10 cellular contexts compared by ENCODE assay signal in genomic region chr19:52102782-52103181, GRCh38.
"Had no signal": no experiment of that assay in that cellular context is flagged by ENCODE, and none has a peak within 500 bp of the region (broad histone marks: within the 10 kb centered on the region; RNA-seq: fewer than 3 reads in every experiment).

No MANE protein-coding gene starts in this region.

- H3K4me3 ChIP-seq: GM23248, GM23338, HAP-1 had no signal

- H3K36me3 ChIP-seq: HAP-1 had no signal

- FAIRE-seq: H1 had no signal

- DNase-seq: GM23248, GOT3, H7, H9, HCEC 1CT, HFFc6 had no signal

- H3K27ac Mint-ChIP-seq: GM23338, H9, HFFc6 had no signal

- H3K4me2 ChIP-seq: GM23338 had no signal

- ATAC-seq: GM23338, HCT116 had no signal

- H3K27ac ChIP-seq: GM23248 had no signal

- H3K4me1 ChIP-seq: HAP-1 had no signal
